Comparison of ENCODE assay signal across 21 cellular contexts in the genomic region with DNA sequence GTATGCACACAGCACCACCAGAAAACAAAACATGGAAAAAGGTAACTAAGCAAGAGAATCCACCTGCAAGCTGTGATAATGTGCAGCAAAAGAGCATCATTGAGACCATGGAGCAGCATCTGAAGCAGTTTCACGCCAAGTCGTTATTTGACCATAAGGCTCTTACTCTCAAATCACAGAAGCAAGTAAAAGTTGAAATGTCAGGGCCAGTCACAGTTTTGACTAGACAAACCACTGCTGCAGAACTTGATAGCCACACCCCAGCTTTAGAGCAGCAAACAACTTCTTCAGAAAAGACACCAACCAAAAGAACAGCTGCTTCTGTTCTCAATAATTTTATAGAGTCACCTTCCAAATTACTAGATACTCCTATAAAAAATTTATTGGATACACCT.
A peak's percentile ranks its signal among the peaks of the same experiment; 100 is the strongest.
DNase-seq lines count a peak whose midpoint lies in the region; ATAC-seq, FAIRE-seq and TF ChIP-seq lines count a peak whose summit lies in the region.
"Had no signal": no experiment of that assay in that cellular context is flagged by ENCODE, and none has a peak within 500 bp of the region (broad histone marks: within the 10 kb centered on the region; RNA-seq: fewer than 3 reads in every experiment).

No MANE protein-coding gene starts in this region.

- 83% methylated on average over 2 of the region's 2 CpGs for WGBS in GM12878 (ENCODE audit: insufficient coverage, insufficient replicate concordance, low lambda C conversion rate, missing lambda C conversion rate)

- POLR2A ChIA-PET in GM12878 (lab: Charles Lee), result interaction anchor here (0.6 kb wide), 1 partner anchor 43 kb away, joined by 3 read pairs; no protein-coding TSS in a partner anchor

- no peak overlapping the region for H2AFZ ChIP-seq in GM12878 (ENCODE audit: control insufficient read depth, low read depth, low read length)

- CTCF ChIA-PET in GM12878 (lab: Yijun Ruan, JAX), result interaction anchor here (1.0 kb wide), 1 partner anchor 31 kb away, joined by 3 read pairs; no protein-coding TSS in a partner anchor

- TF ChIP-seq EP300 in GM12878 (IDR thresholded peaks at IDR 0.05; ENCODE audit: borderline replicate concordance in 1 of 2, control insufficient read depth in 1 of 2, low read depth in 2 of 2, low read length in 2 of 2), result no peak

- H3K9me3 ChIP-seq in GM12878 (replicated peaks; ENCODE audit: control insufficient read depth, insufficient read depth, low read length), result peaks cover 18% of the 10 kb centered on the region; the same call in 2 of the 3 replicates
- H3K9me3 ChIP-seq: BE2C, body of pancreas had no signal

- H3K9ac ChIP-seq in GM12878 (ENCODE audit: control insufficient read depth, insufficient read depth, low read length), result no peak overlapping the region

- H3K27me3 ChIP-seq in GM12878 (replicated peaks in 1 of 2; ENCODE audit: control insufficient read depth in 2 of 2, insufficient read depth in 2 of 2, low read length in 1 of 2) (no peaks in the 10 kb centered on the region), foreskin keratinocyte (no peaks in the 10 kb centered on the region)
- H3K27me3 ChIP-seq: BE2C, body of pancreas had no signal

- no peak overlapping the region for H3K4me3 ChIP-seq in GM12878
- H3K4me3 ChIP-seq: body of pancreas had no signal

- H3K4me2 ChIP-seq in GM12878 (ENCODE audit: control insufficient read depth, insufficient read depth), result peak overlapping the region; percentile 12

- ATAC-seq in GM18870 (IDR thresholded peaks at IDR 0.05; ENCODE audit: unreplicated experiment), result peak; percentile 35
- peak; percentile 23 for ATAC-seq in GM21529 (IDR thresholded peaks at IDR 0.05; ENCODE audit: unreplicated experiment)
- ATAC-seq in HG03095 (IDR thresholded peaks at IDR 0.05; ENCODE audit: unreplicated experiment), result peak; percentile 28
- peak; percentile 31 for ATAC-seq in GM12878
- no peak for ATAC-seq in sciatic nerve
- ATAC-seq in foreskin keratinocyte, result no peak
- ATAC-seq: body of pancreas; stimulated activated naive CD8-positive, alpha-beta T cell treated with anti-CD3 and anti-CD28 coated beads, Interleukin-15, amount 100 ng/mL, for 72 hours had no signal

- FAIRE-seq in GM12878 (lab: Jason Lieb, UNC), result no peak
- FAIRE-seq: islet of Langerhans had no signal

- in situ Hi-C loops in GM12878 (cut with MboI), result no loop called here

- H4K20me1 ChIP-seq in GM12878 (ENCODE audit: control insufficient read depth, insufficient read depth), result no peaks in the 10 kb centered on the region

- intact Hi-C loops in GM12878 (cut with micrococcal nuclease; ENCODE audit: unreplicated experiment) (loop anchor here (10.0 kb wide), 1 partner anchor 302 kb away; no protein-coding TSS in a partner anchor), sciatic nerve (cut with DNase I) (no loop called here)

- RAD21 ChIA-PET in GM12878 (lab: Charles Lee; ENCODE audit: unreplicated experiment), result interaction anchor here (0.8 kb wide), 1 partner anchor 97 kb away, joined by 3 read pairs; no protein-coding TSS in a partner anchor

- H3K27ac ChIP-seq in GM12878 (ENCODE audit: control insufficient read depth, insufficient read depth) (peak overlapping the region; percentile 27), foreskin keratinocyte (no peak overlapping the region)
- H3K27ac ChIP-seq: body of pancreas had no signal

- peaks cover 25% of the 10 kb centered on the region for H3K4me1 ChIP-seq in GM12878 (ENCODE audit: control insufficient read depth, insufficient read depth, low read length)
- no peaks in the 10 kb centered on the region for H3K4me1 ChIP-seq in foreskin keratinocyte
- H3K4me1 ChIP-seq: body of pancreas had no signal

- TF ChIP-seq POLR2A in GM12878 (IDR thresholded peaks at IDR 0.05; ENCODE audit: low read depth, low read length), result no peak

- TF ChIP-seq CTCF in GM12878 (IDR thresholded peaks at IDR 0.05 in 2 of 3, conservative IDR thresholded peaks at IDR 0.05 in 1 of 3; ENCODE audit: control insufficient read depth in 2 of 3, extremely low read depth in 1 of 3, insufficient read depth in 1 of 3, low read depth in 3 of 3, low read length in 3 of 3) (no peak), foreskin keratinocyte (conservative IDR thresholded peaks at IDR 0.05) (no peak)

- DNase-seq in GM12878 (ENCODE audit: low read depth, low spot score), result no peak
- no peak for DNase-seq in sciatic nerve (ENCODE audit: low spot score)
- DNase-seq in kidney tubule cell (ENCODE audit: low spot score), result no peak
- no peak for DNase-seq in foreskin keratinocyte
- DNase-seq in NCI-H2029 (lab: John Stamatoyannopoulos, UW), result no peak
- DNase-seq: activated CD4-positive, alpha-beta T cell treated with anti-CD3 and anti-CD28 coated beads, Interleukin-2, amount 50 U/mL, for 48 hours; activated effector memory CD4-positive, alpha-beta T cell treated with Interleukin-2 at 50 U/mL for 16 hours; BE2C; effector CD8-positive, alpha-beta T cell; foreskin fibroblast; HCEC 1CT; NCI-H1048; retina; RPMI8226; stimulated activated CD4-positive, alpha-beta T cell treated with anti-CD3 and anti-CD28 coated beads, Interleukin-4, amount 100 ng/mL, for 4 hours; stimulated activated naive CD8-positive, alpha-beta T cell treated with anti-CD3 and anti-CD28 coated beads, Interleukin-15, amount 100 ng/mL, for 72 hours had no signal

- SMC1A ChIA-PET in GM12878 (lab: Charles Lee; ENCODE audit: uncharacterized antibody, unreplicated experiment), result interaction anchor here (1.3 to 2.1 kb wide), 2 partner anchors 40 to 42 kb away, joined by 4 to 5 read pairs; no protein-coding TSS in a partner anchor

- peaks cover 12 to 46% of the 10 kb centered on the region in 2 experiments for H3K36me3 ChIP-seq in GM12878 (ENCODE audit: control insufficient read depth in 2 of 2, insufficient read depth in 2 of 2, low read length in 1 of 2)

- TF ChIP-seq RAD21 in GM12878 (IDR thresholded peaks at IDR 0.05; ENCODE audit: insufficient read depth, low read depth, low read length), result no peak

- H3K79me2 ChIP-seq in GM12878 (ENCODE audit: control insufficient read depth, insufficient read depth, low read length), result peaks cover 22% of the 10 kb centered on the region

- BruUV-seq in GM12878 (replicated peaks; lab: Mats Ljungman, UMichigan), result no TSS peak

TF ChIP-seq in GM12878, 131 proteins besides CTCF, POLR2A, EP300 and RAD21:
- TF ChIP-seq, protein P1, sequence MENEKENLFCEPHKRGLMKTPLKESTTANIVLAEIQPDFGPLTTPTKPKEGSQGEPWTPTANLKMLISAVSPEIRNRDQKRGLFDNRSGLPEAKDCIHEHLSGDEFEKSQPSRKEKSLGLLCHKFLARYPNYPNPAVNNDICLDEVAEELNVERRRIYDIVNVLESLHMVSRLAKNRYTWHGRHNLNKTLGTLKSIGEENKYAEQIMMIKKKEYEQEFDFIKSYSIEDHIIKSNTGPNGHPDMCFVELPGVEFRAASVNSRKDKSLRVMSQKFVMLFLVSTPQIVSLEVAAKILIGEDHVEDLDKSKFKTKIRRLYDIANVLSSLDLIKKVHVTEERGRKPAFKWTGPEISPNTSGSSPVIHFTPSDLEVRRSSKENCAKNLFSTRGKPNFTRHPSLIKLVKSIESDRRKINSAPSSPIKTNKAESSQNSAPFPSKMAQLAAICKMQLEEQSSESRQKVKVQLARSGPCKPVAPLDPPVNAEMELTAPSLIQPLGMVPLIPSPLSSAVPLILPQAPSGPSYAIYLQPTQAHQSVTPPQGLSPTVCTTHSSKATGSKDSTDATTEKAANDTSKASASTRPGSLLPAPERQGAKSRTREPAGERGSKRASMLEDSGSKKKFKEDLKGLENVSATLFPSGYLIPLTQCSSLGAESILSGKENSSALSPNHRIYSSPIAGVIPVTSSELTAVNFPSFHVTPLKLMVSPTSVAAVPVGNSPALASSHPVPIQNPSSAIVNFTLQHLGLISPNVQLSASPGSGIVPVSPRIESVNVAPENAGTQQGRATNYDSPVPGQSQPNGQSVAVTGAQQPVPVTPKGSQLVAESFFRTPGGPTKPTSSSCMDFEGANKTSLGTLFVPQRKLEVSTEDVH (IDR thresholded peaks at IDR 0.05; ENCODE audit: low read depth, partially characterized antibody), result no peak
- no peak for TF ChIP-seq HDAC2 (IDR thresholded peaks at IDR 0.05)
- TF ChIP-seq CBX5 (IDR thresholded peaks at IDR 0.05; ENCODE audit: low read depth), result no peak
- no peak for TF ChIP-seq EED (IDR thresholded peaks at IDR 0.05; ENCODE audit: low read depth)
- TF ChIP-seq MEF2A (IDR thresholded peaks at IDR 0.05; ENCODE audit: insufficient read depth, low read depth, low read length), result no peak
- TF ChIP-seq SUPT20H (IDR thresholded peaks at IDR 0.05; ENCODE audit: borderline replicate concordance, control insufficient read depth, low read depth, low read length), result no peak
- TF ChIP-seq YBX1 (IDR thresholded peaks at IDR 0.05), result no peak

Comparison
In these comparisons a context has a peak if more than half of its experiments do, and no peak if none do; other contexts are left out.
1. ATAC-seq: peak in GM18870 (single experiment), GM21529 (single experiment), HG03095 (single experiment) and GM12878 (single experiment); none in sciatic nerve (single experiment) and foreskin keratinocyte (single experiment).